1 cellular context compared by ENCODE assay signal in genomic region chr1:224182057-224182865, GRCh38.
TF ChIP-seq lines count a peak whose summit lies in the region.

No MANE protein-coding gene starts in this region.

TF ChIP-seq in H1, 55 proteins besides CTCF, POLR2A, EP300 and RAD21:
- TF ChIP-seq TAF1 (IDR thresholded peaks at IDR 0.05; ENCODE audit: low read depth, low read length) (no peak), CEBPB (IDR thresholded peaks at IDR 0.05; ENCODE audit: low read depth, low read length) (peak; percentile 76)
